In genomic region chr9:100718717-100719116, GRCh38 we compare ENCODE assay signal across 7 cellular contexts.
"Had no signal": no experiment of that assay in that cellular context is flagged by ENCODE, and none has a peak within 500 bp of the region (broad histone marks: within the 10 kb centered on the region; RNA-seq: fewer than 3 reads in every experiment).

No MANE protein-coding gene starts in this region.

- H3K9ac ChIP-seq: KMS-11 had no signal

- H3K9me3 ChIP-seq: HAP-1 had no signal

- H3K4me3 ChIP-seq: GM23338, HAP-1 had no signal

- FAIRE-seq: HTR-8/SVneo had no signal

- H3K4me2 ChIP-seq: GM23338, KMS-11 had no signal

- H3K27ac ChIP-seq: KMS-11 had no signal

- DNase-seq: H7, HFFc6, KBM-7 had no signal

- H3K36me3 ChIP-seq: HAP-1 had no signal

- H2AFZ ChIP-seq: GM23338 had no signal
